In genomic region chr7:96734343-96734742, GRCh38 we compare ENCODE assay signal across 21 cellular contexts. TPM values are rescaled to one million over a fixed set of nuclear protein-coding genes. Genes with fewer than 3 reads are reported as not detected.
DNase-seq lines count a peak whose midpoint lies in the region; TF ChIP-seq lines count a peak whose summit lies in the region.
"Had no signal": no experiment of that assay in that cellular context is flagged by ENCODE, and none has a peak within 500 bp of the region (broad histone marks: within the 10 kb centered on the region; RNA-seq: fewer than 3 reads in every experiment).

No MANE protein-coding gene starts in this region.

- H3K36me3 Mint-ChIP-seq in mesothelial cell of epicardium: no peaks in the 10 kb centered on the region
- H3K36me3 Mint-ChIP-seq: CD14-positive monocyte had no signal

- no peak overlapping the region for H3K4me3 Mint-ChIP-seq in mesothelial cell of epicardium
- H3K4me3 Mint-ChIP-seq: B cell, CD14-positive monocyte had no signal

- H3K9me3 ChIP-seq in WERI-Rb-1 (ENCODE audit: severe bottlenecking): no peaks in the 10 kb centered on the region
- no peaks in the 10 kb centered on the region for H3K9me3 ChIP-seq in Karpas-422 (ENCODE audit: low read length)
- H3K9me3 ChIP-seq: A549, MG63 had no signal

- no peaks in the 10 kb centered on the region for H4K20me1 ChIP-seq in Karpas-422 (ENCODE audit: insufficient read depth, low read depth, low read length)

- no peak overlapping the region for H3K9ac ChIP-seq in Karpas-422 (ENCODE audit: low read length)

- H3K4me3 ChIP-seq in WERI-Rb-1 (ENCODE audit: low read depth, low read length): no peak overlapping the region
- no peak overlapping the region for H3K4me3 ChIP-seq in Karpas-422 (ENCODE audit: low read length)
- H3K4me3 ChIP-seq: A549, MG63, SK-N-MC had no signal

- H3K9me2 ChIP-seq in Karpas-422 (replicated peaks; ENCODE audit: insufficient read depth, low read length): no peaks in the 10 kb centered on the region

- H3K36me3 ChIP-seq in WERI-Rb-1 (no peaks in the 10 kb centered on the region), Karpas-422 (ENCODE audit: insufficient read depth, low read length) (no peaks in the 10 kb centered on the region)
- H3K36me3 ChIP-seq: MG63 had no signal

- H3K27ac Mint-ChIP-seq in mesothelial cell of epicardium: peak overlapping the region; percentile 38
- H3K27ac Mint-ChIP-seq: B cell, CD14-positive monocyte had no signal

- H3K27ac ChIP-seq in WERI-Rb-1 (no peak overlapping the region), Karpas-422 (ENCODE audit: low read length) (no peak overlapping the region)
- H3K27ac ChIP-seq: A549, SK-N-MC had no signal

- H3K4me2 ChIP-seq in Karpas-422 (ENCODE audit: low read depth, low read length, poor library complexity, severe bottlenecking): no peak overlapping the region
- H3K4me2 ChIP-seq: A549 had no signal

- H3K4me1 ChIP-seq in Karpas-422 (ENCODE audit: low read length): no peaks in the 10 kb centered on the region
- H3K4me1 ChIP-seq: A549 had no signal

- H3K27me3 ChIP-seq in WERI-Rb-1 (ENCODE audit: insufficient read depth, low read depth, severe bottlenecking) (no peaks in the 10 kb centered on the region), Karpas-422 (ENCODE audit: low read length) (no peaks in the 10 kb centered on the region; the same call in 1 of the 2 replicates)
- H3K27me3 ChIP-seq: MG63 had no signal

- no peaks in the 10 kb centered on the region for H3K27me3 Mint-ChIP-seq in mesothelial cell of epicardium (ENCODE audit: low read depth)

- H3K4me1 Mint-ChIP-seq in mesothelial cell of epicardium: peaks cover 31% of the 10 kb centered on the region
- H3K4me1 Mint-ChIP-seq: B cell, CD14-positive monocyte had no signal

- H3K9me3 Mint-ChIP-seq in mesothelial cell of epicardium: no peaks in the 10 kb centered on the region

- peak in 2 of 3 experiments; percentile 65 to 95 for DNase-seq in NCI-H1417 (lab: John Stamatoyannopoulos, UW)
- DNase-seq in NCI-H2227 treated with DMSO at 0.1 percent for 48 hours (lab: John Stamatoyannopoulos, UW): peak; percentile 84
- DNase-seq in WERI-Rb-1: peak; percentile 19
- no peak for DNase-seq in mesothelial cell of epicardium (ENCODE audit: low spot score in 2 of 2, unreplicated experiment in 2 of 2)
- no peak for DNase-seq in Karpas-422
- no peak for DNase-seq in SK-N-DZ (ENCODE audit: low spot score)
- no peak for DNase-seq in activated naive CD4-positive, alpha-beta T cell (lab: John Stamatoyannopoulos, UW)
- DNase-seq: EL, GF-D8, MG63, NCI-H1048, NCI-H1694 treated with DMSO at 0.1 percent for 48 hours, NCI-H2081 treated with DMSO at 0.1 percent for 48 hours, NCI-H510A, OCI-M1, SHP77, SW 1271 had no signal

- no peaks in the 10 kb centered on the region for H3K79me2 ChIP-seq in Karpas-422 (ENCODE audit: low read length)

- no peak overlapping the region for H2AFZ ChIP-seq in Karpas-422 (ENCODE audit: low read length)

- no peak for TF ChIP-seq CTCF in WERI-Rb-1 (IDR thresholded peaks at IDR 0.05; ENCODE audit: low read depth, low read length)
- TF ChIP-seq CTCF in mesothelial cell of epicardium (IDR thresholded peaks at IDR 0.05; ENCODE audit: unreplicated experiment): no peak

RNA-seq across cellular contexts. Expression of gene SEM1, which starts 24.7 kb away (rescaled TPM):
- 70.1 to 75.7 TPM (median 73.5 TPM) in 3 replicates for total RNA-seq in mesothelial cell of epicardium
- total RNA-seq in Karpas-422 (2014; rRNA removed; shearing (Covaris generic); ENCODE audit: low replicate concordance): 45.8 and 209 TPM in 2 replicates
- polyA plus RNA-seq in SK-N-DZ (2014; cell fraction: cytosol; rRNA removed): 26.2 and 26.6 TPM in 2 replicates
- polyA plus RNA-seq in SK-N-DZ (2014; cell fraction: nucleus; rRNA removed): 28.6 and 31.1 TPM in 2 replicates

Comparison
In these comparisons a context has a peak if more than half of its experiments do, and no peak if none do; other contexts are left out.
1. DNase-seq: peak in NCI-H1417 (2 of 3), NCI-H2227 treated with DMSO at 0.1 percent for 48 hours (single experiment) and WERI-Rb-1 (single experiment); none in mesothelial cell of epicardium (0 of 2), Karpas-422 (single experiment), SK-N-DZ (single experiment) and activated naive CD4-positive, alpha-beta T cell (0 of 4).